ENCODE assay signal across 10 cellular contexts in genomic region chr15:70033529-70034140, GRCh38.
DNase-seq lines count a peak whose midpoint lies in the region; ATAC-seq and TF ChIP-seq lines count a peak whose summit lies in the region.
"Had no signal": no experiment of that assay in that cellular context is flagged by ENCODE, and none has a peak within 500 bp of the region (broad histone marks: within the 10 kb centered on the region; RNA-seq: fewer than 3 reads in every experiment).

No MANE protein-coding gene starts in this region.

- H3K4me3 Mint-ChIP-seq in endothelial cell (ENCODE audit: unreplicated experiment), result no peak overlapping the region
- H3K4me3 Mint-ChIP-seq: activated naive CD8-positive, alpha-beta T cell had no signal

- DNase-seq in GM03348 (ENCODE audit: low spot score) (peak; percentile 83), NCI-H345 (lab: John Stamatoyannopoulos, UW) (peak; percentile 65), erythroblast (lab: John Stamatoyannopoulos, UW) (peak; percentile 20 to 72), retina (peak; percentile 93), dermis blood vessel endothelial cell (no peak), endothelial cell (ENCODE audit: low spot score) (no peak)
- DNase-seq: heart right ventricle had no signal

- ATAC-seq in GM19351 (IDR thresholded peaks at IDR 0.05; ENCODE audit: unreplicated experiment), result no peak
- ATAC-seq in HG03442 (IDR thresholded peaks at IDR 0.05; ENCODE audit: unreplicated experiment), result no peak

- H3K4me1 Mint-ChIP-seq in endothelial cell (ENCODE audit: unreplicated experiment), result no peaks in the 10 kb centered on the region

- no peak for TF ChIP-seq CTCF in endothelial cell (IDR thresholded peaks at IDR 0.05; ENCODE audit: unreplicated experiment)

- H3K9me3 Mint-ChIP-seq in endothelial cell (ENCODE audit: unreplicated experiment), result no peaks in the 10 kb centered on the region

- peaks cover 2% of the 10 kb centered on the region for H3K27me3 Mint-ChIP-seq in endothelial cell (ENCODE audit: unreplicated experiment)
- H3K27me3 Mint-ChIP-seq: activated naive CD8-positive, alpha-beta T cell had no signal

- H3K36me3 Mint-ChIP-seq in endothelial cell (ENCODE audit: low read depth, unreplicated experiment), result no peaks in the 10 kb centered on the region
- H3K36me3 Mint-ChIP-seq: activated naive CD8-positive, alpha-beta T cell had no signal

- no peak overlapping the region for H3K27ac Mint-ChIP-seq in endothelial cell (ENCODE audit: unreplicated experiment)
- H3K27ac Mint-ChIP-seq: activated naive CD8-positive, alpha-beta T cell had no signal

- no peak for TF ChIP-seq POLR2A in erythroblast (IDR thresholded peaks at IDR 0.05; ENCODE audit: low read length)

Comparison
In these comparisons a context has a peak if more than half of its experiments do, and no peak if none do; other contexts are left out.
1. DNase-seq: peak in GM03348 (single experiment), NCI-H345 (single experiment), erythroblast (2 of 2) and retina (single experiment); none in dermis blood vessel endothelial cell (single experiment) and endothelial cell (single experiment).